9 cellular contexts compared by ENCODE assay signal in genomic region chr4:101020956-101021355, GRCh38.
DNase-seq lines count a peak whose midpoint lies in the region; ATAC-seq and TF ChIP-seq lines count a peak whose summit lies in the region.
"Had no signal": no experiment of that assay in that cellular context is flagged by ENCODE, and none has a peak within 500 bp of the region (broad histone marks: within the 10 kb centered on the region; RNA-seq: fewer than 3 reads in every experiment).

No MANE protein-coding gene starts in this region.

- H3K27me3 Mint-ChIP-seq in neural progenitor cell (ENCODE audit: insufficient read depth, low read depth) = peaks cover 3% of the 10 kb centered on the region

- H3K27me3 ChIP-seq in tibial artery = no peaks in the 10 kb centered on the region
- no peaks in the 10 kb centered on the region for H3K27me3 ChIP-seq in neural progenitor cell

- peaks cover 6% of the 10 kb centered on the region for H3K36me3 Mint-ChIP-seq in neural progenitor cell

- H3K4me3 ChIP-seq in fibroblast of the aortic adventitia (ENCODE audit: low read depth, low read length) = no peak overlapping the region
- H3K4me3 ChIP-seq in tibial artery = no peak overlapping the region
- no peak overlapping the region for H3K4me3 ChIP-seq in neural progenitor cell

- DNase-seq in AG20443 (ENCODE audit: low spot score) (peak; percentile 16), RWPE1 (ENCODE audit: low spot score) (peak; percentile 38), fibroblast of the aortic adventitia (ENCODE audit: low read depth) (peak; percentile 63), tibial artery (no peak), anterior cingulate cortex (lab: John Stamatoyannopoulos, UW) (no peak), neural progenitor cell (ENCODE audit: low spot score) (no peak)

- no peak overlapping the region for H3K4me3 Mint-ChIP-seq in neural progenitor cell

- POLR2A ChIA-PET in RWPE1 (lab: Yijun Ruan, JAX; ENCODE audit: low non-redundant PET) = no interaction called here

- H3K9ac ChIP-seq in neural progenitor cell = no peak overlapping the region

- peaks cover 3% of the 10 kb centered on the region for H3F3A ChIP-seq in neural progenitor cell (ENCODE audit: low read depth)

- H3K4me1 Mint-ChIP-seq in neural progenitor cell = peaks cover 8% of the 10 kb centered on the region

- H3K79me2 ChIP-seq in neural progenitor cell (ENCODE audit: low read depth) = no peaks in the 10 kb centered on the region

- H3K4me1 ChIP-seq in tibial artery (peaks cover 0 to 32% (median 3%) of the 10 kb centered on the region in 4 donors), neural progenitor cell (peaks cover 19% of the 10 kb centered on the region)

- TF ChIP-seq CTCF in RWPE1 (conservative IDR thresholded peaks at IDR 0.05; ENCODE audit: low read depth) (no peak), fibroblast of the aortic adventitia (IDR thresholded peaks at IDR 0.05; ENCODE audit: insufficient read depth, low read length) (no peak), tibial artery (IDR thresholded peaks at IDR 0.05) (no peak), neural progenitor cell (IDR thresholded peaks at IDR 0.05) (no peak)

- H3K36me3 ChIP-seq in tibial artery (peaks cover 0 to 4% (median 0%) of the 10 kb centered on the region in 3 donors), neural progenitor cell (no peaks in the 10 kb centered on the region)

- CTCF ChIA-PET in RWPE1 (lab: Yijun Ruan, JAX) = interaction anchor here (0.6 kb wide), 1 partner anchor 1294 kb away, joined by 4 read pairs; no protein-coding TSS in a partner anchor

- no peaks in the 10 kb centered on the region for H3K9me3 ChIP-seq in tibial artery
- H3K9me3 ChIP-seq in neural progenitor cell (ENCODE audit: low read depth) = no peaks in the 10 kb centered on the region

- H3K27ac ChIP-seq in RWPE1 = no peak overlapping the region
- H3K27ac ChIP-seq in tibial artery = no peak overlapping the region
- H3K27ac ChIP-seq in neural progenitor cell = no peak overlapping the region
- H3K27ac ChIP-seq: HL-60 had no signal

- intact Hi-C loops in tibial artery (cut with DNase I; ENCODE audit: low total_unique reads) = no loop called here

- no peak overlapping the region for H2AFZ ChIP-seq in neural progenitor cell (replicated peaks)

- no peak overlapping the region for H3K4me2 ChIP-seq in neural progenitor cell

- H4K20me1 ChIP-seq in neural progenitor cell (ENCODE audit: low read depth) = no peaks in the 10 kb centered on the region

- no peaks in the 10 kb centered on the region for H3K9me3 Mint-ChIP-seq in neural progenitor cell

- no peak overlapping the region for H3K27ac Mint-ChIP-seq in neural progenitor cell

- ATAC-seq in GM18907 (IDR thresholded peaks at IDR 0.05; ENCODE audit: unreplicated experiment) = peak; percentile 68
- peak; percentile 52 for ATAC-seq in HG03064 (IDR thresholded peaks at IDR 0.05; ENCODE audit: low read depth, unreplicated experiment)

Comparison
In these comparisons a context has a peak if more than half of its experiments do, and no peak if none do; other contexts are left out.
1. DNase-seq: peak in AG20443 (single experiment), RWPE1 (single experiment) and fibroblast of the aortic adventitia (single experiment); none in tibial artery (0 of 2), anterior cingulate cortex (0 of 58) and neural progenitor cell (single experiment).